Comparison of ENCODE assay signal across 1 cellular context in the genomic region with DNA sequence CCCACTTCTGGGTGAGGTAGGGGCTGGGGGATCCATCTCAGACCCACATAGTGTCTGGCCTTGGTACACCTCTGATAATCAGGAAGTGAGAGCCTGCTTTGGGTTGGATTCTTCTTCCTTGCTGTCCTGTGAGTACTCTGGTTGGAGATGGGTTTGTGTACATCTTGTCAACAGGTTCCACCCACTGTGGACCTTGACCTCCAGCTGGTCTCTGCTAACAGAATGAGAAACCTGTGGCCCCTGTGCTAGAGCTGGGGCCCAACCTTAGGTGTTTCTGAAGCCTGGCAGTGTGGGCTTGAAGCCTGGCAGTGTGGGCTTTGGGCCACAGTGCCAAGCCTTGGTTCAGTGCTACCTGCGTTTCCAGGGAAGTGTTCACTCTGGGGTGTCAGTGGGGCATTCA.
TF ChIP-seq lines count a peak whose summit lies in the region.

No MANE protein-coding gene starts in this region.

TF ChIP-seq in HepG2, 621 proteins besides CTCF, POLR2A, EP300 and RAD21 (continued from another document and continues in another):
- TF ChIP-seq ZNF704 (CRISPR knock-in tag; IDR thresholded peaks at IDR 0.05; ENCODE audit: borderline replicate concordance): no peak
- peak; percentile 83; the same call in 1 of the 2 replicates for TF ChIP-seq ZNF772 (CRISPR knock-in tag; IDR thresholded peaks at IDR 0.05)
- TF ChIP-seq CHCHD3 (CRISPR knock-in tag; IDR thresholded peaks at IDR 0.05): no peak
- no peak for TF ChIP-seq ZNF83 (CRISPR knock-in tag; IDR thresholded peaks at IDR 0.05; ENCODE audit: borderline replicate concordance)
- no peak for TF ChIP-seq ZZZ3 (CRISPR knock-in tag; IDR thresholded peaks at IDR 0.05; ENCODE audit: borderline replicate concordance)
- TF ChIP-seq TEAD2 (CRISPR knock-in tag; IDR thresholded peaks at IDR 0.05): no peak
- TF ChIP-seq ZNF839 (CRISPR knock-in tag; IDR thresholded peaks at IDR 0.05; ENCODE audit: borderline replicate concordance): no peak
- no peak for TF ChIP-seq ZNF383 (CRISPR knock-in tag; IDR thresholded peaks at IDR 0.05; ENCODE audit: borderline replicate concordance)
- peak; percentile 96 for TF ChIP-seq HDAC1 (CRISPR knock-in tag; IDR thresholded peaks at IDR 0.05)
- TF ChIP-seq XBP1 (CRISPR knock-in tag; IDR thresholded peaks at IDR 0.05): no peak
- no peak for TF ChIP-seq MTA1 (CRISPR knock-in tag; IDR thresholded peaks at IDR 0.05; ENCODE audit: borderline replicate concordance)
- no peak for TF ChIP-seq ZNF253 (CRISPR knock-in tag; IDR thresholded peaks at IDR 0.05; ENCODE audit: borderline replicate concordance)
- TF ChIP-seq ATF1 (CRISPR knock-in tag; IDR thresholded peaks at IDR 0.05): no peak
- no peak for TF ChIP-seq LCORL (IDR thresholded peaks at IDR 0.05)
- TF ChIP-seq LCORL (CRISPR knock-in tag; IDR thresholded peaks at IDR 0.05): peak; percentile 58; the same call in 1 of the 2 replicates
- TF ChIP-seq ZFP36L2 (CRISPR knock-in tag; IDR thresholded peaks at IDR 0.05): no peak
- TF ChIP-seq ZNF607 (CRISPR knock-in tag; IDR thresholded peaks at IDR 0.05; ENCODE audit: borderline replicate concordance): peak; percentile 84; the same call in 1 of the 2 replicates
- 0 out of 2 replicates have a peak, but pooled peaks have one; percentile 52 for TF ChIP-seq ELF4 (CRISPR knock-in tag; IDR thresholded peaks at IDR 0.05; ENCODE audit: borderline replicate concordance)
- TF ChIP-seq, protein P1, sequence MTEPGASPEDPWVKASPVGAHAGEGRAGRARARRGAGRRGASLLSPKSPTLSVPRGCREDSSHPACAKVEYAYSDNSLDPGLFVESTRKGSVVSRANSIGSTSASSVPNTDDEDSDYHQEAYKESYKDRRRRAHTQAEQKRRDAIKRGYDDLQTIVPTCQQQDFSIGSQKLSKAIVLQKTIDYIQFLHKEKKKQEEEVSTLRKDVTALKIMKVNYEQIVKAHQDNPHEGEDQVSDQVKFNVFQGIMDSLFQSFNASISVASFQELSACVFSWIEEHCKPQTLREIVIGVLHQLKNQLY (CRISPR knock-in tag; IDR thresholded peaks at IDR 0.05): 0 out of 2 replicates have a peak, but pooled peaks have one; percentile 37
- TF ChIP-seq ZFP41 (CRISPR knock-in tag; IDR thresholded peaks at IDR 0.05; ENCODE audit: borderline replicate concordance): no peak
- TF ChIP-seq ZNF674 (CRISPR knock-in tag; IDR thresholded peaks at IDR 0.05; ENCODE audit: low read depth): no peak
- no peak for TF ChIP-seq U2AF1 (optimal IDR thresholded peaks at IDR 0.05; ENCODE audit: low read depth, low read length)
- 0 out of 2 replicates have a peak, but pooled peaks have one; percentile 35 for TF ChIP-seq NR2C2 (CRISPR knock-in tag; IDR thresholded peaks at IDR 0.05; ENCODE audit: borderline replicate concordance)
- no peak for TF ChIP-seq ZNF18 (CRISPR knock-in tag; IDR thresholded peaks at IDR 0.05; ENCODE audit: insufficient replicate concordance)
- TF ChIP-seq ZNF263 (CRISPR knock-in tag; IDR thresholded peaks at IDR 0.05): no peak
- TF ChIP-seq, protein P2, sequence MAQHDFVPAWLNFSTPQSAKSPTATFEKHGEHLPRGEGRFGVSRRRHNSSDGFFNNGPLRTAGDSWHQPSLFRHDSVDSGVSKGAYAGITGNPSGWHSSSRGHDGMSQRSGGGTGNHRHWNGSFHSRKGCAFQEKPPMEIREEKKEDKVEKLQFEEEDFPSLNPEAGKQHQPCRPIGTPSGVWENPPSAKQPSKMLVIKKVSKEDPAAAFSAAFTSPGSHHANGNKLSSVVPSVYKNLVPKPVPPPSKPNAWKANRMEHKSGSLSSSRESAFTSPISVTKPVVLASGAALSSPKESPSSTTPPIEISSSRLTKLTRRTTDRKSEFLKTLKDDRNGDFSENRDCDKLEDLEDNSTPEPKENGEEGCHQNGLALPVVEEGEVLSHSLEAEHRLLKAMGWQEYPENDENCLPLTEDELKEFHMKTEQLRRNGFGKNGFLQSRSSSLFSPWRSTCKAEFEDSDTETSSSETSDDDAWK (CRISPR knock-in tag; IDR thresholded peaks at IDR 0.05): no peak
- TF ChIP-seq CBX1 (IDR thresholded peaks at IDR 0.05; ENCODE audit: low read depth): no peak
- TF ChIP-seq, protein P3, sequence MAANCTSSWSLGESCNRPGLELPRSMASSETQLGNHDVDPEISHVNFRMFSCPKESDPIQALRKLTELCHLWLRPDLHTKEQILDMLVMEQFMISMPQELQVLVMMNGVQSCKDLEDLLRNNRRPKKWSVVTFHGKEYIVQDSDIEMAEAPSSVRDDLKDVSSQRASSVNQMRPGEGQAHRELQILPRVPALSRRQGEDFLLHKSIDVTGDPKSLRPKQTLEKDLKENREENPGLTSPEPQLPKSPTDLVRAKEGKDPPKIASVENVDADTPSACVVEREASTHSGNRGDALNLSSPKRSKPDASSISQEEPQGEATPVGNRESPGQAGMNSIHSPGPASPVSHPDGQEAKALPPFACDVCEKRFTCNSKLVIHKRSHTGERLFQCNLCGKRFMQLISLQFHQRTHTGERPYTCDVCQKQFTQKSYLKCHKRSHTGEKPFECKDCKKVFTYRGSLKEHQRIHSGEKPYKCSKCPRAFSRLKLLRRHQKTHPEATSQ (CRISPR knock-in tag; IDR thresholded peaks at IDR 0.05; ENCODE audit: borderline replicate concordance): no peak
- peak; percentile 68 for TF ChIP-seq XRCC5 (optimal IDR thresholded peaks at IDR 0.05; ENCODE audit: low read length)
- no peak for TF ChIP-seq ATF7-NPFF (CRISPR knock-in tag; IDR thresholded peaks at IDR 0.05; ENCODE audit: low read depth)
- no peak for TF ChIP-seq YEATS4 (CRISPR knock-in tag; IDR thresholded peaks at IDR 0.05; ENCODE audit: borderline replicate concordance)
- TF ChIP-seq SIX1 (CRISPR knock-in tag; IDR thresholded peaks at IDR 0.05; ENCODE audit: borderline replicate concordance): no peak
- no peak for TF ChIP-seq ZNF550 (CRISPR knock-in tag; IDR thresholded peaks at IDR 0.05; ENCODE audit: borderline replicate concordance)
- no peak for TF ChIP-seq CHD2 (IDR thresholded peaks at IDR 0.05; ENCODE audit: low read depth, low read length)
- no peak for TF ChIP-seq PBX3 (CRISPR knock-in tag; IDR thresholded peaks at IDR 0.05; ENCODE audit: borderline replicate concordance)
- peak; percentile 12 for TF ChIP-seq TBL1XR1 (IDR thresholded peaks at IDR 0.05; ENCODE audit: borderline replicate concordance, low read length, partially characterized antibody)
- TF ChIP-seq ZNF12 (CRISPR knock-in tag; IDR thresholded peaks at IDR 0.05): peak; percentile 48; the same call in 1 of the 2 replicates
- TF ChIP-seq, protein P4, sequence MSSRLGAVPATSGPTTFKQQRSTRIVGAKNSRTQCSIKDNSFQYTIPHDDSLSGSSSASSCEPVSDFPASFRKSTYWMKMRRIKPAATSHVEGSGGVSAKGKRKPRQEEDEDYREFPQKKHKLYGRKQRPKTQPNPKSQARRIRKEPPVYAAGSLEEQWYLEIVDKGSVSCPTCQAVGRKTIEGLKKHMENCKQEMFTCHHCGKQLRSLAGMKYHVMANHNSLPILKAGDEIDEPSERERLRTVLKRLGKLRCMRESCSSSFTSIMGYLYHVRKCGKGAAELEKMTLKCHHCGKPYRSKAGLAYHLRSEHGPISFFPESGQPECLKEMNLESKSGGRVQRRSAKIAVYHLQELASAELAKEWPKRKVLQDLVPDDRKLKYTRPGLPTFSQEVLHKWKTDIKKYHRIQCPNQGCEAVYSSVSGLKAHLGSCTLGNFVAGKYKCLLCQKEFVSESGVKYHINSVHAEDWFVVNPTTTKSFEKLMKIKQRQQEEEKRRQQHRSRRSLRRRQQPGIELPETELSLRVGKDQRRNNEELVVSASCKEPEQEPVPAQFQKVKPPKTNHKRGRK (CRISPR knock-in tag; IDR thresholded peaks at IDR 0.05): no peak
- TF ChIP-seq ZSCAN20 (CRISPR knock-in tag; IDR thresholded peaks at IDR 0.05; ENCODE audit: borderline replicate concordance): no peak
- no peak for TF ChIP-seq TIGD3 (CRISPR knock-in tag; IDR thresholded peaks at IDR 0.05; ENCODE audit: borderline replicate concordance)
- TF ChIP-seq ZNF260 (CRISPR knock-in tag; IDR thresholded peaks at IDR 0.05; ENCODE audit: borderline replicate concordance, low read depth): no peak
- TF ChIP-seq MIXL1 (CRISPR knock-in tag; IDR thresholded peaks at IDR 0.05): no peak
- TF ChIP-seq SRSF4 (IDR thresholded peaks at IDR 0.05; ENCODE audit: low read depth, low read length, poor library complexity, severe bottlenecking): no peak
- peak; percentile 60; the same call in 1 of the 2 replicates for TF ChIP-seq FOSL2 (CRISPR knock-in tag; IDR thresholded peaks at IDR 0.05)
- no peak for TF ChIP-seq THYN1 (CRISPR knock-in tag; IDR thresholded peaks at IDR 0.05; ENCODE audit: borderline replicate concordance, low read depth)
- TF ChIP-seq RBFOX2 (IDR thresholded peaks at IDR 0.05; ENCODE audit: low read depth, low read length): no peak
- TF ChIP-seq, protein P5, sequence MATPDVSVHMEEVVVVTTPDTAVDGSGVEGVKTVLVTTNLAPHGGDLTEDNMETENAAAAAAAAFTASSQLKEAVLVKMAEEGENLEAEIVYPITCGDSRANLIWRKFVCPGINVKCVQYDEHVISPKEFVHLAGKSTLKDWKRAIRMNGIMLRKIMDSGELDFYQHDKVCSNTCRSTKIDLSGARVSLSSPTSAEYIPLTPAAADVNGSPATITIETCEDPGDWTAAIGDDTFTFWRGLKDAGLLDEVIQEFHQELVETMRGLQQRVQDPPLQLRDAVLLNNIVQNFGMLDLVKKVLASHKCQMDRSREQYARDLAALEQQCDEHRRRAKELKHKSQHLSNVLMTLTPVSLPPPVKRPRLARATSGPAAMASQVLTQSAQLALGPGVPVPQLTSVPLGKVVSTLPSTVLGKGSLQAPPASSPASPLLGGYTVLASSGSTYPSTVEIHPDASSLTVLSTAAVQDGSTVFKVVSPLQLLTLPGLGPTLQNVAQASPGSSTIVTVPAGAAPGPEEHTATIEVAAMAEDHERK (CRISPR knock-in tag; IDR thresholded peaks at IDR 0.05; ENCODE audit: low read depth): no peak
- TF ChIP-seq ZNF7 (CRISPR knock-in tag; IDR thresholded peaks at IDR 0.05): no peak
- peak; percentile 76; the same call in 1 of the 2 replicates for TF ChIP-seq GATAD1 (CRISPR knock-in tag; IDR thresholded peaks at IDR 0.05)
- TF ChIP-seq ZNF577 (CRISPR knock-in tag; IDR thresholded peaks at IDR 0.05; ENCODE audit: borderline replicate concordance, low read depth): no peak
- peak; percentile 87; the same call in 1 of the 2 replicates for TF ChIP-seq NCOR1 (IDR thresholded peaks at IDR 0.05; ENCODE audit: borderline replicate concordance, low read length)
- TF ChIP-seq REXO4 (CRISPR knock-in tag; IDR thresholded peaks at IDR 0.05; ENCODE audit: borderline replicate concordance): no peak
- no peak for TF ChIP-seq CEBPG (CRISPR knock-in tag; IDR thresholded peaks at IDR 0.05)
- TF ChIP-seq ARNT2 (CRISPR knock-in tag; IDR thresholded peaks at IDR 0.05; ENCODE audit: low read depth): no peak
- no peak for TF ChIP-seq ZNF724P (CRISPR knock-in tag; IDR thresholded peaks at IDR 0.05; ENCODE audit: borderline replicate concordance)
- TF ChIP-seq CREM (IDR thresholded peaks at IDR 0.05): peak; percentile 57; the same call in 1 of the 2 replicates
- no peak for TF ChIP-seq CREM (CRISPR knock-in tag; IDR thresholded peaks at IDR 0.05)
- no peak for TF ChIP-seq MAZ (IDR thresholded peaks at IDR 0.05; ENCODE audit: borderline replicate concordance, low read depth, low read length)
- TF ChIP-seq MAZ (CRISPR knock-in tag; IDR thresholded peaks at IDR 0.05; ENCODE audit: low read depth): peak; percentile 52; the same call in 1 of the 2 replicates
- 0 out of 2 replicates have a peak, but pooled peaks have one; percentile 13 for TF ChIP-seq STAG1 (CRISPR knock-in tag; IDR thresholded peaks at IDR 0.05)
- no peak for TF ChIP-seq ZBTB20 (CRISPR knock-in tag; IDR thresholded peaks at IDR 0.05; ENCODE audit: borderline replicate concordance, low read depth)
- no peak for TF ChIP-seq CBX5 (CRISPR knock-in tag; IDR thresholded peaks at IDR 0.05; ENCODE audit: borderline replicate concordance)
- TF ChIP-seq MAFF (IDR thresholded peaks at IDR 0.05; ENCODE audit: low read depth, low read length): no peak
- no peak for TF ChIP-seq TBP (CRISPR knock-in tag; IDR thresholded peaks at IDR 0.05)
